ENCODE assay signal across 9 cellular contexts in genomic region chr12:53611304-53611703, GRCh38.
"Had no signal": no experiment of that assay in that cellular context is flagged by ENCODE, and none has a peak within 500 bp of the region (broad histone marks: within the 10 kb centered on the region; RNA-seq: fewer than 3 reads in every experiment).

No MANE protein-coding gene starts in this region.

- H3K36me3 Mint-ChIP-seq: IgD-negative memory B cell had no signal

- ATAC-seq: GM23338 had no signal

- H3K27me3 Mint-ChIP-seq: IgD-negative memory B cell had no signal

- DNase-seq: H9, HCEC 1CT, Kasumi-1, KG1 had no signal

- H2AFZ ChIP-seq: GM23338 had no signal

- H3K4me3 ChIP-seq: GM23338 had no signal

- H3K4me3 Mint-ChIP-seq: GM23338, H9, IgD-negative memory B cell had no signal

- H3K27ac ChIP-seq: HL-60 had no signal

- H3K27ac Mint-ChIP-seq: GM23338, H9, IgD-negative memory B cell had no signal

- H3K4me1 Mint-ChIP-seq: GM23338, H9 had no signal

- H3K4me2 ChIP-seq: GM23338 had no signal

- H3K9me3 Mint-ChIP-seq: GM23338, H9, IgD-negative memory B cell had no signal

- FAIRE-seq: H1, H54 had no signal
